Comparison of ENCODE assay signal across 12 cellular contexts in genomic region chr2:68182902-68183301, GRCh38.
"Had no signal": no experiment of that assay in that cellular context is flagged by ENCODE, and none has a peak within 500 bp of the region (broad histone marks: within the 10 kb centered on the region; RNA-seq: fewer than 3 reads in every experiment).

No MANE protein-coding gene starts in this region.

- H3K9me3 Mint-ChIP-seq: stimulated activated naive B cell treated with anti-CD40 and anti-IgM and Interleukin-4, amounts not matched to agents 10 μg/mL and 1 μg/mL and 100 μg/mL, for 72 hours; T-helper 2 cell treated with Interferon-gamma antibody and Interleukin-4, amounts not matched to agents 5 μg/mL and 100 μg/mL, for 36 hours had no signal

- ATAC-seq: stimulated activated naive B cell treated with anti-CD40 and anti-IgM and Interleukin-4, amounts not matched to agents 10 μg/mL and 1 μg/mL and 100 μg/mL, for 72 hours had no signal

- H3K4me3 ChIP-seq: ascending aorta had no signal

- H3K4me3 Mint-ChIP-seq: stimulated activated naive B cell treated with anti-CD40 and anti-IgM and Interleukin-4, amounts not matched to agents 10 μg/mL and 1 μg/mL and 100 μg/mL, for 72 hours; T-helper 2 cell treated with Interferon-gamma antibody and Interleukin-4, amounts not matched to agents 5 μg/mL and 100 μg/mL, for 36 hours had no signal

- H3K27me3 ChIP-seq: ascending aorta had no signal

- DNase-seq: activated gamma-delta T cell treated with Interleukin-2 at 50 U/mL for 16 hours; dermis blood vessel endothelial cell; foreskin melanocyte; kidney glomerular epithelial cell; posterior cingulate gyrus; retina; stimulated activated CD4-positive, alpha-beta T cell treated with anti-CD3 and anti-CD28 coated beads, Interleukin-4, amount 100 ng/mL, for 1 hour; stimulated activated naive B cell treated with anti-CD40 and anti-IgM and Interleukin-4, amounts not matched to agents 10 μg/mL and 1 μg/mL and 100 μg/mL, for 72 hours; SW 1271 had no signal

- H3K27me3 Mint-ChIP-seq: stimulated activated naive B cell treated with anti-CD40 and anti-IgM and Interleukin-4, amounts not matched to agents 10 μg/mL and 1 μg/mL and 100 μg/mL, for 72 hours had no signal

- H3K9me3 ChIP-seq: ascending aorta had no signal

- H3K4me1 ChIP-seq: ascending aorta had no signal

- H3K27ac ChIP-seq: ascending aorta, epithelial cell of prostate had no signal
